In genomic region chr12:112327209-112327930, GRCh38 we compare ENCODE assay signal across 1 cellular context.
TF ChIP-seq lines count a peak whose summit lies in the region.

No MANE protein-coding gene starts in this region.

TF ChIP-seq in HepG2, 621 proteins besides CTCF, POLR2A, EP300 and RAD21 (continued from another document):
- TF ChIP-seq ZHX1 (CRISPR knock-in tag; IDR thresholded peaks at IDR 0.05; ENCODE audit: low read depth) = no peak
